In the genomic region with DNA sequence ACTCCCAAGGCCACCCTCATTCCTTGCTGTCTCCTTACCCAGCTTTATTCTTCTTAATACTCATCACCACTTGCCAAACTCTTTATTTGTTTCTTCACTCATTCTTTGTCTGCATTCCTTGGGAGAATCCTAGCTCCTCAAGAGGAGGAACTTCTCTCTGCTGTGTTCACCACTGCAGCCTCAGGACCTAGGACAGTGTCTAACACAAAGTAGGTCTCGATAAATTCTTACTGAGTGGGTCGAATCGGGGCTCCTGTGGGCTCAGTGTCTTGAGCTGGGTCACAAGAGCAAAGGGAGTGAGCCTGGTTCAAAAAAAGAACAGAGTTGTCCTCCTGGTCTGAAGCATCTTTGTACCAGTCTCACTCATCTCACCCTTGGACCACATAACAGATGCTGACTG, we compare ENCODE assay signal across 29 cellular contexts.
"Had no signal": no experiment of that assay in that cellular context is flagged by ENCODE, and none has a peak within 500 bp of the region (broad histone marks: within the 10 kb centered on the region; RNA-seq: fewer than 3 reads in every experiment).

No MANE protein-coding gene starts in this region.

- H3K4me1 ChIP-seq: colonic mucosa, esophagus muscularis mucosa, esophagus squamous epithelium, foreskin keratinocyte, gastrocnemius medialis, gastroesophageal sphincter, heart left ventricle, heart right ventricle had no signal

- H3K27me3 ChIP-seq: colonic mucosa, dorsolateral prefrontal cortex, esophagus muscularis mucosa, esophagus squamous epithelium, foreskin keratinocyte, gastrocnemius medialis, gastroesophageal sphincter, heart left ventricle, hepatocyte had no signal

- DNase-seq: colonic mucosa; cortex of kidney; dermis blood vessel endothelial cell; dorsolateral prefrontal cortex; effector CD4-positive, alpha-beta T cell; effector CD8-positive, alpha-beta T cell; effector memory CD4-positive, alpha-beta T cell; effector memory CD8-positive, alpha-beta T cell; endodermal cell; erythroblast; esophagus squamous epithelium; foreskin fibroblast; foreskin keratinocyte; foreskin melanocyte; gastrocnemius medialis; glutamatergic neuron; head of caudate nucleus; heart left ventricle; heart right ventricle had no signal

- FAIRE-seq: colon, endometrium, endothelial cell of umbilical vein, frontal cortex had no signal

- H3K36me3 ChIP-seq: colonic mucosa, esophagus muscularis mucosa, esophagus squamous epithelium, gastrocnemius medialis, gastroesophageal sphincter, heart left ventricle, heart right ventricle had no signal

- H3K4me2 ChIP-seq: hepatocyte had no signal

- H3K27me3 Mint-ChIP-seq: dendritic cell treated with granulocyte-macrophage colony-stimulating factor and Interleukin-4, amounts not matched to agents 40 ng/mL and 50 ng/mL, for 4 days; effector memory CD8-positive, alpha-beta T cell had no signal

- H3K9me3 ChIP-seq: colonic mucosa, esophagus muscularis mucosa, esophagus squamous epithelium, gastrocnemius medialis, gastroesophageal sphincter, heart left ventricle, heart right ventricle had no signal

- H3K27ac ChIP-seq: colonic mucosa, coronary artery, dorsolateral prefrontal cortex, epithelial cell of prostate, esophagus muscularis mucosa, esophagus squamous epithelium, foreskin keratinocyte, gastrocnemius medialis, gastroesophageal sphincter, heart left ventricle, heart right ventricle, hepatocyte had no signal

- ATAC-seq: effector memory CD8-positive, alpha-beta T cell; foreskin keratinocyte; gastrocnemius medialis; gastroesophageal sphincter; heart left ventricle; heart right ventricle had no signal

- H3K79me2 ChIP-seq: hepatocyte had no signal

- H3K4me3 ChIP-seq: colonic mucosa, coronary artery, dorsolateral prefrontal cortex, esophagus muscularis mucosa, esophagus squamous epithelium, gastrocnemius medialis, gastroesophageal sphincter, heart left ventricle, heart right ventricle, hepatocyte had no signal

- H3K4me3 Mint-ChIP-seq: dendritic cell treated with granulocyte-macrophage colony-stimulating factor and Interleukin-4, amounts not matched to agents 40 ng/mL and 50 ng/mL, for 4 days; effector memory CD8-positive, alpha-beta T cell; endodermal cell had no signal

- H3K4me1 Mint-ChIP-seq: endodermal cell had no signal

- H3K27ac Mint-ChIP-seq: dendritic cell treated with granulocyte-macrophage colony-stimulating factor and Interleukin-4, amounts not matched to agents 40 ng/mL and 50 ng/mL, for 4 days; effector memory CD8-positive, alpha-beta T cell; endodermal cell had no signal

- H2AFZ ChIP-seq: hepatocyte had no signal
